ENCODE assay signal across 9 cellular contexts in genomic region chr22:17213976-17214375, GRCh38. TPM values are rescaled to one million over a fixed set of nuclear protein-coding genes. Genes with fewer than 3 reads are reported as not detected.
DNase-seq lines count a peak whose midpoint lies in the region; ATAC-seq and TF ChIP-seq lines count a peak whose summit lies in the region.
"Had no signal": no experiment of that assay in that cellular context is flagged by ENCODE, and none has a peak within 500 bp of the region (broad histone marks: within the 10 kb centered on the region; RNA-seq: fewer than 3 reads in every experiment).

No MANE protein-coding gene starts in this region.

- H4K20me1 ChIP-seq in PC-9 (ENCODE audit: insufficient read depth), result no peaks in the 10 kb centered on the region

- H3K27me3 ChIP-seq in right cardiac atrium (ENCODE audit: control insufficient read depth, insufficient read depth) (no peaks in the 10 kb centered on the region), PC-9 (ENCODE audit: insufficient read depth, low read depth) (peaks cover 10% of the 10 kb centered on the region; the same call in 1 of the 2 replicates)

- no peaks in the 10 kb centered on the region for H3K79me2 ChIP-seq in PC-9 (ENCODE audit: low read depth)

- H2AFZ ChIP-seq in PC-9, result no peak overlapping the region

- no peaks in the 10 kb centered on the region for H3K9me3 ChIP-seq in right cardiac atrium (ENCODE audit: control insufficient read depth, low read length)
- H3K9me3 ChIP-seq in PC-9 (ENCODE audit: insufficient read depth, low read depth), result no peaks in the 10 kb centered on the region

- TF ChIP-seq CTCF in PC-9 (conservative IDR thresholded peaks at IDR 0.05), result no peak

- H3K36me3 Mint-ChIP-seq in activated T-cell treated with anti-CD3 and anti-CD28 coated beads, Interleukin-2, amount 50 U/mL, for 24 hours (ENCODE audit: low read depth), result peaks cover 5% of the 10 kb centered on the region

- H3K4me1 Mint-ChIP-seq in activated T-cell treated with anti-CD3 and anti-CD28 coated beads, Interleukin-2, amount 50 U/mL, for 24 hours (ENCODE audit: low read depth), result peaks cover 45% of the 10 kb centered on the region

- H3F3A ChIP-seq in PC-9 (ENCODE audit: insufficient read depth, low read depth), result no peaks in the 10 kb centered on the region

- ATAC-seq in right cardiac atrium, result peak; percentile 45 to 69
- ATAC-seq in HG02852 (IDR thresholded peaks at IDR 0.05; ENCODE audit: unreplicated experiment), result no peak

- no peak overlapping the region for H3K27ac Mint-ChIP-seq in activated T-cell treated with anti-CD3 and anti-CD28 coated beads, Interleukin-2, amount 50 U/mL, for 24 hours

- H3K9me3 Mint-ChIP-seq in activated T-cell treated with anti-CD3 and anti-CD28 coated beads, Interleukin-2, amount 50 U/mL, for 24 hours, result no peaks in the 10 kb centered on the region
- H3K9me3 Mint-ChIP-seq: IgD-negative memory B cell had no signal

- POLR2A ChIA-PET in PC-9 (lab: Charles Lee; ENCODE audit: unreplicated experiment), result no interaction called here

- no peak overlapping the region for H3K4me2 ChIP-seq in PC-9

- H3K27me3 Mint-ChIP-seq in activated T-cell treated with anti-CD3 and anti-CD28 coated beads, Interleukin-2, amount 50 U/mL, for 24 hours, result no peaks in the 10 kb centered on the region
- H3K27me3 Mint-ChIP-seq: IgD-negative memory B cell had no signal

- no peaks in the 10 kb centered on the region for H3K36me3 ChIP-seq in PC-9 (ENCODE audit: low read depth)

- no TSS peak for BruUV-seq in PC-9 (replicated peaks; lab: Mats Ljungman, UMichigan)

- H3K27ac ChIP-seq in right cardiac atrium (ENCODE audit: low read length), result no peak overlapping the region
- no peak overlapping the region for H3K27ac ChIP-seq in PC-9

- CTCF ChIA-PET in PC-9 (lab: Charles Lee), result no interaction called here

- WGBS in right cardiac atrium, result 43% methylated on average over 7 of the region's 7 CpGs

- DNase-seq in EH (ENCODE audit: low read depth), result peak; percentile 20
- peak; percentile 23 for DNase-seq in NCI-H1092 treated with DMSO at 0.1 percent for 48 hours (lab: John Stamatoyannopoulos, UW)
- peak; percentile 59 for DNase-seq in activated T-cell treated with anti-CD3 and anti-CD28 coated beads, Interleukin-2, amount 50 U/mL, for 24 hours
- DNase-seq in right cardiac atrium, result peak; percentile 60 to 83 (median 83)
- peak; percentile 29 to 45 for DNase-seq in stimulated activated CD4-positive, alpha-beta T cell treated with anti-CD3 and anti-CD28 coated beads, Interleukin-2, amount 100 ng/mL, for 48 hours
- no peak for DNase-seq in PC-9
- no peak for DNase-seq in epidermal melanocyte (ENCODE audit: insufficient read length, low spot score)

- H3K4me3 ChIP-seq in right cardiac atrium (ENCODE audit: low read length) (no peak overlapping the region), PC-9 (no peak overlapping the region)

- intact Hi-C loops in right cardiac atrium (cut with DNase I) (no loop called here), PC-9 (cut with micrococcal nuclease; ENCODE audit: unreplicated experiment) (no loop called here)

- H3K4me1 ChIP-seq in right cardiac atrium (ENCODE audit: control insufficient read depth, insufficient read depth, low read length) (no peaks in the 10 kb centered on the region), PC-9 (replicated peaks; ENCODE audit: insufficient read depth) (no peaks in the 10 kb centered on the region)

- no peaks in the 10 kb centered on the region for H3K9me2 ChIP-seq in PC-9 (ENCODE audit: insufficient read depth)

- H3K4me3 Mint-ChIP-seq in activated T-cell treated with anti-CD3 and anti-CD28 coated beads, Interleukin-2, amount 50 U/mL, for 24 hours, result no peak overlapping the region

RNA-seq across cellular contexts. Expression of gene ADA2, which starts 5.3 kb away (rescaled TPM):
- 10 to 100 TPM; 20.1 to 51.6 (median 34.8) TPM for total RNA-seq in right cardiac atrium
- 25.4 TPM for polyA plus RNA-seq in right cardiac atrium
- total RNA-seq in PC-9 (2021), result not detected in 2 replicates

RNA-seq across cellular contexts. Expression of gene HDHD5, which starts 54.9 kb away (rescaled TPM):
- total RNA-seq in right cardiac atrium (10 to 100 TPM; 28.2 to 41.2 (median 35.9) TPM), PC-9 (2021) (26.5 and 31.1 TPM in 2 replicates)
- 37.9 TPM for polyA plus RNA-seq in right cardiac atrium

Comparison
In these comparisons a context has a peak if more than half of its experiments do, and no peak if none do; other contexts are left out.
1. DNase-seq: peak in EH (single experiment), NCI-H1092 treated with DMSO at 0.1 percent for 48 hours (single experiment), activated T-cell treated with anti-CD3 and anti-CD28 coated beads, Interleukin-2, amount 50 U/mL, for 24 hours (single experiment), right cardiac atrium (3 of 3) and stimulated activated CD4-positive, alpha-beta T cell treated with anti-CD3 and anti-CD28 coated beads, Interleukin-2, amount 100 ng/mL, for 48 hours (2 of 2); none in PC-9 (0 of 2) and epidermal melanocyte (single experiment).
2. RNA of gene ADA2, which starts 5.3 kb away (total RNA-seq): 20.1 to 51.6 TPM in right cardiac atrium; not detected in PC-9; every median in the first group is over 10 times any median in the second.